In genomic region chr3:184727357-184728060, GRCh38 we compare ENCODE assay signal across 8 cellular contexts. TPM values are rescaled to one million over a fixed set of nuclear protein-coding genes. Genes with fewer than 3 reads are reported as not detected.
DNase-seq lines count a peak whose midpoint lies in the region; ATAC-seq and TF ChIP-seq lines count a peak whose summit lies in the region.

No MANE protein-coding gene starts in this region.

- no peaks in the 10 kb centered on the region for H3K9me3 Mint-ChIP-seq in stimulated activated naive B cell treated with anti-CD40 and anti-IgM and Interleukin-4, amounts not matched to agents 10 μg/mL and 1 μg/mL and 100 μg/mL, for 72 hours

- in situ Hi-C loops in GM13976 (cut with MboI; ENCODE audit: low sequenced_read_pairs, unreplicated experiment) = no loop called here

- no peaks in the 10 kb centered on the region for H3K4me1 Mint-ChIP-seq in stimulated activated naive B cell treated with anti-CD40 and anti-IgM and Interleukin-4, amounts not matched to agents 10 μg/mL and 1 μg/mL and 100 μg/mL, for 72 hours

- TF ChIP-seq RAD21 in liver (IDR thresholded peaks at IDR 0.05) = peak; percentile 85 to 91

- peak; percentile 78 for TF ChIP-seq CTCF in AG04450 (IDR thresholded peaks at IDR 0.05; ENCODE audit: low read depth, low read length)
- peak; percentile 56 for TF ChIP-seq CTCF in GM13976 (IDR thresholded peaks at IDR 0.05; ENCODE audit: borderline replicate concordance, control extremely low read depth, extremely low read depth, insufficient read depth, missing control alignments)
- TF ChIP-seq CTCF in VCaP (conservative IDR thresholded peaks at IDR 0.05) = peak; percentile 52
- TF ChIP-seq CTCF in coronary artery (IDR thresholded peaks at IDR 0.05) = peak; percentile 45
- TF ChIP-seq CTCF in liver (IDR thresholded peaks at IDR 0.05; ENCODE audit: low read depth, low read length, missing input control) = peak; percentile 63

- H3K4me1 ChIP-seq in liver (ENCODE audit: control insufficient read depth in 4 of 4, insufficient read depth in 4 of 4, low read length in 3 of 4) = peaks cover 0 to 5% (median 2%) of the 10 kb centered on the region in 4 donors

- H3K9ac ChIP-seq in liver (ENCODE audit: low read depth in 1 of 2, low read length in 2 of 2) = peak overlapping the region in 1 of 2 donors; percentile 41

- H3K27ac ChIP-seq in AG04450 (ENCODE audit: low read depth, low read length) (no peak overlapping the region), VCaP (no peak overlapping the region), coronary artery (no peak overlapping the region), liver (ENCODE audit: low read depth in 1 of 2, low read length in 2 of 2) (no peak overlapping the region)

- peaks cover 7% of the 10 kb centered on the region for H3K27me3 ChIP-seq in AG04450 (ENCODE audit: control insufficient read depth, insufficient read depth, low read length)
- H3K27me3 ChIP-seq in liver (ENCODE audit: control insufficient read depth in 4 of 4, insufficient read depth in 4 of 4, low read length in 3 of 4) = no peaks in the 10 kb centered on the region

- POLR2A ChIA-PET in AG04450 (lab: Yijun Ruan, JAX) = interaction anchor here (1.4 kb wide), 1 partner anchor 166 kb away, joined by 7 read pairs; the partner anchor contains the start of gene EPHB3

- H3K36me3 ChIP-seq in liver (ENCODE audit: control insufficient read depth in 4 of 4, insufficient read depth in 3 of 4, low read depth in 1 of 4, low read length in 3 of 4) = no peaks in the 10 kb centered on the region

- peak; percentile 85 to 94 for ATAC-seq in stimulated activated naive B cell treated with anti-CD40 and anti-IgM and Interleukin-4, amounts not matched to agents 10 μg/mL and 1 μg/mL and 100 μg/mL, for 72 hours (replicated peaks)
- ATAC-seq in GM18861 (IDR thresholded peaks at IDR 0.05; ENCODE audit: unreplicated experiment) = no peak

- WGBS in liver = 32% methylated on average over 11 of the region's 11 CpGs

- H3K36me3 Mint-ChIP-seq in stimulated activated naive B cell treated with anti-CD40 and anti-IgM and Interleukin-4, amounts not matched to agents 10 μg/mL and 1 μg/mL and 100 μg/mL, for 72 hours = peaks cover 0 to 2% of the 10 kb centered on the region in 2 donors

- no peak overlapping the region for H3K27ac Mint-ChIP-seq in stimulated activated naive B cell treated with anti-CD40 and anti-IgM and Interleukin-4, amounts not matched to agents 10 μg/mL and 1 μg/mL and 100 μg/mL, for 72 hours

- CTCF ChIA-PET in AG04450 (lab: Charles Lee) = interaction anchor here (0.6 to 2.6 kb wide), 30 partner anchors 9 to 282 kb away, joined by 3 to 11 read pairs (median 4); no protein-coding TSS in a partner anchor

- no peak overlapping the region for H3K4me3 Mint-ChIP-seq in stimulated activated naive B cell treated with anti-CD40 and anti-IgM and Interleukin-4, amounts not matched to agents 10 μg/mL and 1 μg/mL and 100 μg/mL, for 72 hours

- H3K4me3 ChIP-seq in AG04450 (ENCODE audit: low read depth, low read length) = no peak overlapping the region
- no peak overlapping the region for H3K4me3 ChIP-seq in coronary artery
- no peak overlapping the region for H3K4me3 ChIP-seq in liver (ENCODE audit: low read depth in 1 of 3, low read length in 3 of 3)

- no peak for DNase-seq in AG04450 (ENCODE audit: low read depth, low spot score)
- peak; percentile 81 for DNase-seq in GM13976 (ENCODE audit: low spot score)
- DNase-seq in NCI-H2107 (lab: John Stamatoyannopoulos, UW) = peak; percentile 64
- no peak for DNase-seq in coronary artery (ENCODE audit: low spot score)
- peak; percentile 20 for DNase-seq in stimulated activated naive B cell treated with anti-CD40 and anti-IgM and Interleukin-4, amounts not matched to agents 10 μg/mL and 1 μg/mL and 100 μg/mL, for 72 hours

- H3K9me3 ChIP-seq in AG04450 (ENCODE audit: control insufficient read depth, insufficient read depth, low read length) (no peaks in the 10 kb centered on the region), liver (ENCODE audit: control insufficient read depth in 4 of 4, low read length in 3 of 4) (no peaks in the 10 kb centered on the region)

- peaks cover 4 to 22% of the 10 kb centered on the region in 2 donors for H3K27me3 Mint-ChIP-seq in stimulated activated naive B cell treated with anti-CD40 and anti-IgM and Interleukin-4, amounts not matched to agents 10 μg/mL and 1 μg/mL and 100 μg/mL, for 72 hours

TF ChIP-seq in liver, 16 proteins besides CTCF, POLR2A, EP300 and RAD21:
- TF ChIP-seq, protein P1, sequence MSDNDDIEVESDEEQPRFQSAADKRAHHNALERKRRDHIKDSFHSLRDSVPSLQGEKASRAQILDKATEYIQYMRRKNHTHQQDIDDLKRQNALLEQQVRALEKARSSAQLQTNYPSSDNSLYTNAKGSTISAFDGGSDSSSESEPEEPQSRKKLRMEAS (IDR thresholded peaks at IDR 0.05) = no peak
- TF ChIP-seq HNF4G (IDR thresholded peaks at IDR 0.05) (no peak), SP1 (IDR thresholded peaks at IDR 0.05) (peak; percentile 11), RXRA (IDR thresholded peaks at IDR 0.05) (peak; percentile 53 to 57), TAF1 (conservative IDR thresholded peaks at IDR 0.05) (no peak), FOXA2 (IDR thresholded peaks at IDR 0.05) (no peak), JUND (IDR thresholded peaks at IDR 0.05) (no peak), NR2F2 (IDR thresholded peaks at IDR 0.05) (peak; percentile 68), YY1 (IDR thresholded peaks at IDR 0.05) (no peak), GABPA (IDR thresholded peaks at IDR 0.05 in 1 of 2, conservative IDR thresholded peaks at IDR 0.05 in 1 of 2) (no peak), HNF4A (conservative IDR thresholded peaks at IDR 0.05) (peak in 1 of 2 donors; percentile 33), EGR1 (IDR thresholded peaks at IDR 0.05; ENCODE audit: low read depth in 2 of 2) (no peak), FOXA1 (IDR thresholded peaks at IDR 0.05) (no peak)
- TF ChIP-seq, protein P2, sequence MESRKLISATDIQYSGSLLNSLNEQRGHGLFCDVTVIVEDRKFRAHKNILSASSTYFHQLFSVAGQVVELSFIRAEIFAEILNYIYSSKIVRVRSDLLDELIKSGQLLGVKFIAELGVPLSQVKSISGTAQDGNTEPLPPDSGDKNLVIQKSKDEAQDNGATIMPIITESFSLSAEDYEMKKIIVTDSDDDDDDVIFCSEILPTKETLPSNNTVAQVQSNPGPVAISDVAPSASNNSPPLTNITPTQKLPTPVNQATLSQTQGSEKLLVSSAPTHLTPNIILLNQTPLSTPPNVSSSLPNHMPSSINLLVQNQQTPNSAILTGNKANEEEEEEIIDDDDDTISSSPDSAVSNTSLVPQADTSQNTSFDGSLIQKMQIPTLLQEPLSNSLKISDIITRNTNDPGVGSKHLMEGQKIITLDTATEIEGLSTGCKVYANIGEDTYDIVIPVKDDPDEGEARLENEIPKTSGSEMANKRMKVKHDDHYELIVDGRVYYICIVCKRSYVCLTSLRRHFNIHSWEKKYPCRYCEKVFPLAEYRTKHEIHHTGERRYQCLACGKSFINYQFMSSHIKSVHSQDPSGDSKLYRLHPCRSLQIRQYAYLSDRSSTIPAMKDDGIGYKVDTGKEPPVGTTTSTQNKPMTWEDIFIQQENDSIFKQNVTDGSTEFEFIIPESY (IDR thresholded peaks at IDR 0.05) = no peak
- TF ChIP-seq, protein P3, sequence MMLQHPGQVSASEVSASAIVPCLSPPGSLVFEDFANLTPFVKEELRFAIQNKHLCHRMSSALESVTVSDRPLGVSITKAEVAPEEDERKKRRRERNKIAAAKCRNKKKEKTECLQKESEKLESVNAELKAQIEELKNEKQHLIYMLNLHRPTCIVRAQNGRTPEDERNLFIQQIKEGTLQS (IDR thresholded peaks at IDR 0.05) = no peak
- TF ChIP-seq, protein P4, sequence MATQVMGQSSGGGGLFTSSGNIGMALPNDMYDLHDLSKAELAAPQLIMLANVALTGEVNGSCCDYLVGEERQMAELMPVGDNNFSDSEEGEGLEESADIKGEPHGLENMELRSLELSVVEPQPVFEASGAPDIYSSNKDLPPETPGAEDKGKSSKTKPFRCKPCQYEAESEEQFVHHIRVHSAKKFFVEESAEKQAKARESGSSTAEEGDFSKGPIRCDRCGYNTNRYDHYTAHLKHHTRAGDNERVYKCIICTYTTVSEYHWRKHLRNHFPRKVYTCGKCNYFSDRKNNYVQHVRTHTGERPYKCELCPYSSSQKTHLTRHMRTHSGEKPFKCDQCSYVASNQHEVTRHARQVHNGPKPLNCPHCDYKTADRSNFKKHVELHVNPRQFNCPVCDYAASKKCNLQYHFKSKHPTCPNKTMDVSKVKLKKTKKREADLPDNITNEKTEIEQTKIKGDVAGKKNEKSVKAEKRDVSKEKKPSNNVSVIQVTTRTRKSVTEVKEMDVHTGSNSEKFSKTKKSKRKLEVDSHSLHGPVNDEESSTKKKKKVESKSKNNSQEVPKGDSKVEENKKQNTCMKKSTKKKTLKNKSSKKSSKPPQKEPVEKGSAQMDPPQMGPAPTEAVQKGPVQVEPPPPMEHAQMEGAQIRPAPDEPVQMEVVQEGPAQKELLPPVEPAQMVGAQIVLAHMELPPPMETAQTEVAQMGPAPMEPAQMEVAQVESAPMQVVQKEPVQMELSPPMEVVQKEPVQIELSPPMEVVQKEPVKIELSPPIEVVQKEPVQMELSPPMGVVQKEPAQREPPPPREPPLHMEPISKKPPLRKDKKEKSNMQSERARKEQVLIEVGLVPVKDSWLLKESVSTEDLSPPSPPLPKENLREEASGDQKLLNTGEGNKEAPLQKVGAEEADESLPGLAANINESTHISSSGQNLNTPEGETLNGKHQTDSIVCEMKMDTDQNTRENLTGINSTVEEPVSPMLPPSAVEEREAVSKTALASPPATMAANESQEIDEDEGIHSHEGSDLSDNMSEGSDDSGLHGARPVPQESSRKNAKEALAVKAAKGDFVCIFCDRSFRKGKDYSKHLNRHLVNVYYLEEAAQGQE (IDR thresholded peaks at IDR 0.05) = peak; percentile 65

RNA-seq across cellular contexts. Expression of gene MAGEF1, which starts 15.6 kb away (rescaled TPM):
- polyA plus RNA-seq in AG04450 (2011; rRNA removed) = 19.8 and 23.4 TPM in 2 replicates
- 8.0 and 10.8 TPM in 2 replicates for polyA minus RNA-seq in AG04450 (2011; rRNA and poly(A)+ RNA removed)
- 10 to 100 TPM; 13.9 to 14.7 TPM for total RNA-seq in liver
- 10 to 100 TPM; 12.9 to 15.5 TPM for polyA plus RNA-seq in liver

Comparison
In these comparisons a context has a peak if more than half of its experiments do, and no peak if none do; other contexts are left out.
1. DNase-seq: peak in GM13976 (single experiment), NCI-H2107 (single experiment) and stimulated activated naive B cell treated with anti-CD40 and anti-IgM and Interleukin-4, amounts not matched to agents 10 μg/mL and 1 μg/mL and 100 μg/mL, for 72 hours (single experiment); none in AG04450 (single experiment) and coronary artery (single experiment).
2. Peak in every context shown above with its lines, with median percentiles within 50 percentile points of each other: CTCF ChIP-seq.